24 cellular contexts compared by ENCODE assay signal in genomic region chr16:57366544-57367040, GRCh38. TPM values are rescaled to one million over a fixed set of nuclear protein-coding genes. Genes with fewer than 3 reads are reported as not detected.
DNase-seq lines count a peak whose midpoint lies in the region; ATAC-seq, FAIRE-seq and TF ChIP-seq lines count a peak whose summit lies in the region.
"Had no signal": no experiment of that assay in that cellular context is flagged by ENCODE, and none has a peak within 500 bp of the region (broad histone marks: within the 10 kb centered on the region; RNA-seq: fewer than 3 reads in every experiment).

No MANE protein-coding gene starts in this region.

- no peak overlapping the region; the same call in 1 of the 2 replicates for H3K4me2 ChIP-seq in HepG2 (ENCODE audit: low read depth, low read length)
- H3K4me2 ChIP-seq in OCI-LY3 (ENCODE audit: low read length), result no peak overlapping the region
- H3K4me2 ChIP-seq in Karpas-422 (ENCODE audit: low read depth, low read length, poor library complexity, severe bottlenecking), result no peak overlapping the region

- H3K27me3 ChIP-seq in HepG2 (ENCODE audit: control insufficient read depth in 1 of 2, insufficient read depth in 2 of 2, low read length in 2 of 2), result peaks cover 2 to 30% of the 10 kb centered on the region in 2 experiments; a peak in 3 of 5 replicates
- H3K27me3 ChIP-seq in right lobe of liver, result no peaks in the 10 kb centered on the region
- H3K27me3 ChIP-seq in OCI-LY3 (ENCODE audit: low read depth, low read length), result no peaks in the 10 kb centered on the region
- peaks cover 3% of the 10 kb centered on the region; the same call in 1 of the 2 replicates for H3K27me3 ChIP-seq in MG63
- no peaks in the 10 kb centered on the region for H3K27me3 ChIP-seq in Karpas-422 (ENCODE audit: low read length)
- H3K27me3 ChIP-seq: testis had no signal

- POLR2A ChIA-PET in HepG2 (lab: Yijun Ruan, JAX), result no interaction called here

- H3K9me3 ChIP-seq in HepG2 (ENCODE audit: low read length), result no peaks in the 10 kb centered on the region
- no peaks in the 10 kb centered on the region for H3K9me3 ChIP-seq in right lobe of liver
- no peaks in the 10 kb centered on the region for H3K9me3 ChIP-seq in OCI-LY3 (ENCODE audit: insufficient read depth, low read length)
- no peaks in the 10 kb centered on the region; the same call in 1 of the 2 replicates for H3K9me3 ChIP-seq in MG63
- no peaks in the 10 kb centered on the region for H3K9me3 ChIP-seq in Karpas-422 (ENCODE audit: low read length)
- H3K9me3 ChIP-seq: testis had no signal

- CTCF ChIA-PET in HepG2 (lab: Yijun Ruan, JAX; ENCODE audit: low intra/inter-chr PET ratio, low total read pairs), result no interaction called here

- H2AFZ ChIP-seq in HepG2 (ENCODE audit: low read length) (no peak overlapping the region), OCI-LY3 (ENCODE audit: low read depth, low read length) (no peak overlapping the region), Karpas-422 (ENCODE audit: low read length) (no peak overlapping the region)

- TF ChIP-seq RAD21 in HepG2 (CRISPR knock-in tag; IDR thresholded peaks at IDR 0.05), result no peak

- in situ Hi-C loops in HepG2 (cut with HindIII; ENCODE audit: extremely low pct_ligation_motif_present, low pct_unique_long_range_greater_than_20kb), result no loop called here

- H4K20me1 ChIP-seq in HepG2 (ENCODE audit: insufficient read depth, low read length), result no peaks in the 10 kb centered on the region
- peaks cover 19% of the 10 kb centered on the region for H4K20me1 ChIP-seq in OCI-LY3 (ENCODE audit: insufficient read depth, low read length)
- no peaks in the 10 kb centered on the region for H4K20me1 ChIP-seq in Karpas-422 (ENCODE audit: insufficient read depth, low read depth, low read length)

- no peak overlapping the region for H3K4me3 ChIP-seq in HepG2 (replicated peaks in 1 of 3; ENCODE audit: insufficient read depth in 1 of 3, low read depth in 2 of 3, low read length in 3 of 3)
- no peak overlapping the region for H3K4me3 ChIP-seq in right lobe of liver
- H3K4me3 ChIP-seq in OCI-LY3 (ENCODE audit: low read length), result no peak overlapping the region
- no peak overlapping the region for H3K4me3 ChIP-seq in fibroblast of pulmonary artery (replicated peaks; ENCODE audit: low read depth, low read length)
- no peak overlapping the region for H3K4me3 ChIP-seq in foreskin fibroblast (ENCODE audit: low read depth in 1 of 2, low read length in 2 of 2)
- H3K4me3 ChIP-seq in MG63, result no peak overlapping the region
- H3K4me3 ChIP-seq in Karpas-422 (ENCODE audit: low read length), result no peak overlapping the region
- H3K4me3 ChIP-seq: testis had no signal

- no peak for TF ChIP-seq EP300 in HepG2 (IDR thresholded peaks at IDR 0.05; ENCODE audit: low read depth in 2 of 2, low read length in 2 of 2)
- TF ChIP-seq EP300 in HepG2 (CRISPR knock-in tag; IDR thresholded peaks at IDR 0.05; ENCODE audit: borderline replicate concordance), result no peak

- H3K9me2 ChIP-seq in Karpas-422 (replicated peaks; ENCODE audit: insufficient read depth, low read length), result no peaks in the 10 kb centered on the region

- no TSS peak for BruUV-seq in HepG2 (replicated peaks; lab: Mats Ljungman, UMichigan)

- WGBS in HepG2 (ENCODE audit: low lambda C conversion rate), result 21% methylated on average over 6 of the region's 6 CpGs
- WGBS in right lobe of liver (ENCODE audit: insufficient coverage, low coverage, low lambda C conversion rate, missing lambda C conversion rate), result 29% methylated on average over 4 of the region's 6 CpGs

- H3K36me3 ChIP-seq in HepG2 (replicated peaks in 1 of 2; ENCODE audit: control insufficient read depth in 1 of 2, insufficient read depth in 2 of 2, low read length in 2 of 2), result no peaks in the 10 kb centered on the region
- no peaks in the 10 kb centered on the region for H3K36me3 ChIP-seq in right lobe of liver
- peaks cover 30% of the 10 kb centered on the region for H3K36me3 ChIP-seq in OCI-LY3 (replicated peaks; ENCODE audit: low read depth, low read length)
- no peaks in the 10 kb centered on the region for H3K36me3 ChIP-seq in MG63
- no peaks in the 10 kb centered on the region for H3K36me3 ChIP-seq in Karpas-422 (ENCODE audit: insufficient read depth, low read length)

- peak; percentile 21 for ATAC-seq in HepG2
- ATAC-seq in right lobe of liver, result no peak

- H3K27ac ChIP-seq in HepG2 (ENCODE audit: extremely low read length, insufficient read depth, low read length) (no peak overlapping the region), right lobe of liver (no peak overlapping the region), OCI-LY3 (ENCODE audit: low read length) (0 out of 2 replicates have a peak overlapping the region, but pooled peaks have one; percentile 10), Karpas-422 (ENCODE audit: low read length) (no peak overlapping the region)
- H3K27ac ChIP-seq: testis had no signal

- TF ChIP-seq POLR2A in HepG2 (IDR thresholded peaks at IDR 0.05; ENCODE audit: insufficient read depth in 1 of 2, low read depth in 2 of 2, low read length in 2 of 2), result no peak
- TF ChIP-seq POLR2A in right lobe of liver (IDR thresholded peaks at IDR 0.05), result no peak

- H3K79me2 ChIP-seq in HepG2 (ENCODE audit: insufficient read depth, low read length) (no peaks in the 10 kb centered on the region), OCI-LY3 (ENCODE audit: low read length) (peaks cover 7% of the 10 kb centered on the region), Karpas-422 (ENCODE audit: low read length) (no peaks in the 10 kb centered on the region)

- H3K9ac ChIP-seq in HepG2 (ENCODE audit: insufficient read depth, low read depth, low read length) (no peak overlapping the region), OCI-LY3 (ENCODE audit: low read length) (no peak overlapping the region), Karpas-422 (ENCODE audit: low read length) (no peak overlapping the region)

- DNase-seq in HepG2 (ENCODE audit: low spot score) (no peak), right lobe of liver (no peak), fibroblast of pulmonary artery (ENCODE audit: low read depth) (peak; percentile 56), foreskin fibroblast (no peak), MG63 (no peak), Karpas-422 (no peak), NAMALWA (ENCODE audit: low spot score) (no peak)
- DNase-seq: activated CD4-positive, alpha-beta T cell treated with anti-CD3 and anti-CD28 coated beads for 48 hours; activated gamma-delta T cell; amniotic stem cell; caudate nucleus; CD4-positive, alpha-beta T cell; DMS53; NCI-H1417 treated with DMSO at 0.1 percent for 48 hours; testis had no signal

- peaks cover 42% of the 10 kb centered on the region for H3K4me1 ChIP-seq in HepG2 (ENCODE audit: insufficient read depth, low read length)
- H3K4me1 ChIP-seq in right lobe of liver, result peaks cover 0 to 15% (median 7%) of the 10 kb centered on the region in 4 donors
- H3K4me1 ChIP-seq in OCI-LY3 (ENCODE audit: low read length), result peaks cover 22% of the 10 kb centered on the region
- H3K4me1 ChIP-seq in Karpas-422 (ENCODE audit: low read length), result no peaks in the 10 kb centered on the region

- TF ChIP-seq CTCF in HepG2 (CRISPR knock-in tag; IDR thresholded peaks at IDR 0.05), result no peak
- TF ChIP-seq CTCF in right lobe of liver (IDR thresholded peaks at IDR 0.05), result no peak
- no peak for TF ChIP-seq CTCF in OCI-LY3 (IDR thresholded peaks at IDR 0.05; ENCODE audit: low read depth, low read length)
- TF ChIP-seq CTCF in fibroblast of pulmonary artery (IDR thresholded peaks at IDR 0.05; ENCODE audit: low read length, missing control alignments), result no peak
- no peak for TF ChIP-seq CTCF in foreskin fibroblast (IDR thresholded peaks at IDR 0.05; ENCODE audit: low read depth, low read length)

- FAIRE-seq in HepG2 (lab: Jason Lieb, UNC), result no peak
- FAIRE-seq: frontal cortex, GM18507, HTR-8/SVneo had no signal

- intact Hi-C loops in HepG2 (cut with micrococcal nuclease; ENCODE audit: unreplicated experiment) (no loop called here), right lobe of liver (cut with DNase I) (no loop called here)

RNA-seq across cellular contexts. Expression of gene CX3CL1, which starts 5.7 kb away (rescaled TPM):
- total RNA-seq in HepG2 (2016; rRNA removed; fragmentation: Illumina TruSeq; extraction: Trizol), result 23.4 and 57.3 TPM in 2 replicates
- 7.3 and 8.2 TPM in 2 replicates for total RNA-seq in HepG2 (2016; cell fraction: cytosol; rRNA removed; fragmentation: Illumina TruSeq; extraction: Trizol; ENCODE audit: low read depth)
- 21.6 and 59.9 TPM in 2 replicates for total RNA-seq in HepG2 (2016; cell fraction: insoluble cytoplasmic fraction; rRNA removed; fragmentation: Illumina TruSeq; extraction: Trizol)
- total RNA-seq in HepG2 (2016; cell fraction: membrane; rRNA removed; fragmentation: Illumina TruSeq; extraction: Trizol), result 22.2 and 22.7 TPM in 2 replicates
- 62.3 and 70.4 TPM in 2 replicates for total RNA-seq in HepG2 (2016; cell fraction: nucleus; rRNA removed; fragmentation: Illumina TruSeq; extraction: Trizol)
- polyA plus RNA-seq in HepG2 (2011; rRNA removed), result 60.8 and 96.8 TPM in 2 replicates
- polyA plus RNA-seq in HepG2 (2011; cell fraction: cytosol; rRNA removed), result 56.4 and 56.5 TPM in 2 replicates
- polyA plus RNA-seq in HepG2 (2011; cell fraction: nucleus; rRNA removed), result 79.9 and 86.1 TPM in 2 replicates
- polyA plus RNA-seq in HepG2 (2012), result 41.7 and 72.2 TPM in 2 replicates
- 7.2 and 7.4 TPM in 2 replicates for polyA plus RNA-seq in HepG2 (2016; cell fraction: cytosol; fragmentation: Illumina TruSeq; extraction: Trizol; ENCODE audit: low read depth)
- polyA plus RNA-seq in HepG2 (2016; cell fraction: insoluble cytoplasmic fraction; fragmentation: Illumina TruSeq; extraction: Trizol; ENCODE audit: low read depth), result 27.9 and 36.9 TPM in 2 replicates
- 15.0 and 15.2 TPM in 2 replicates for polyA plus RNA-seq in HepG2 (2016; cell fraction: membrane; fragmentation: Illumina TruSeq; extraction: Trizol; ENCODE audit: low read depth)
- polyA plus RNA-seq in HepG2 (2016; cell fraction: nucleus; fragmentation: Illumina TruSeq; extraction: Trizol; ENCODE audit: insufficient read depth, low read depth), result 134 and 147 TPM in 2 replicates
- 0.19 and 92.7 TPM in 2 replicates for polyA minus RNA-seq in HepG2 (2011; rRNA and poly(A)+ RNA removed; ENCODE audit: low replicate concordance)
- 36.8 and 44.2 TPM in 2 replicates for polyA minus RNA-seq in HepG2 (2011; cell fraction: cytosol; rRNA and poly(A)+ RNA removed)
- 38.0 and 38.2 TPM in 2 replicates for polyA minus RNA-seq in HepG2 (2011; cell fraction: nucleus; rRNA and poly(A)+ RNA removed)
- total RNA-seq in right lobe of liver, result 10 to 100 TPM in 3 of 6 experiments, 1 to 10 TPM in 3; 3.3 to 20.5 (median 9.8) TPM
- total RNA-seq in MG63 (2014; rRNA removed; shearing (Covaris generic); ENCODE audit: low replicate concordance), result not detected in 2 replicates
- total RNA-seq in Karpas-422 (2014; rRNA removed; shearing (Covaris generic); ENCODE audit: low replicate concordance), result not detected in 2 replicates
- total RNA-seq: CD4-positive, alpha-beta T cell; LHCN-M2; osteoblast had no signal

RNA-seq across cellular contexts. Expression of gene CCL22, which starts 8.0 kb away (rescaled TPM):
- total RNA-seq in HepG2 (2016; rRNA removed; fragmentation: Illumina TruSeq; extraction: Trizol) (0.06 TPM in 1 of 2 replicates, not detected in the other), right lobe of liver (under 1 TPM in 2 of 6 experiments, not detected in 4; 0.12 to 0.16 TPM)
- total RNA-seq in HepG2 (2016; cell fraction: cytosol; rRNA removed; fragmentation: Illumina TruSeq; extraction: Trizol; ENCODE audit: low read depth), result not detected in 2 replicates
- 0.06 and 0.09 TPM in 2 replicates for total RNA-seq in HepG2 (2016; cell fraction: insoluble cytoplasmic fraction; rRNA removed; fragmentation: Illumina TruSeq; extraction: Trizol)
- not detected in 2 replicates for total RNA-seq in HepG2 (2016; cell fraction: membrane; rRNA removed; fragmentation: Illumina TruSeq; extraction: Trizol)
- total RNA-seq in HepG2 (2016; cell fraction: nucleus; rRNA removed; fragmentation: Illumina TruSeq; extraction: Trizol), result 0.16 TPM in 1 of 2 replicates, not detected in the other
- polyA plus RNA-seq in HepG2 (2011; rRNA removed), result 0.04 TPM in 1 of 2 replicates, not detected in the other
- 0.01 and 0.04 TPM in 2 replicates for polyA plus RNA-seq in HepG2 (2011; cell fraction: cytosol; rRNA removed)
- polyA plus RNA-seq in HepG2 (2011; cell fraction: nucleus; rRNA removed), result 0.03 TPM in 1 of 2 replicates, not detected in the other
- 0.04 TPM in 1 of 2 replicates, not detected in the other for polyA plus RNA-seq in HepG2 (2012)
- 0.05 TPM in 1 of 2 replicates, not detected in the other for polyA plus RNA-seq in HepG2 (2016; cell fraction: cytosol; fragmentation: Illumina TruSeq; extraction: Trizol; ENCODE audit: low read depth)
- polyA plus RNA-seq in HepG2 (2016; cell fraction: insoluble cytoplasmic fraction; fragmentation: Illumina TruSeq; extraction: Trizol; ENCODE audit: low read depth), result 0.17 TPM in 1 of 2 replicates, not detected in the other
- 0.06 TPM in 1 of 2 replicates, not detected in the other for polyA plus RNA-seq in HepG2 (2016; cell fraction: membrane; fragmentation: Illumina TruSeq; extraction: Trizol; ENCODE audit: low read depth)
- 0.25 TPM in 1 of 2 replicates, not detected in the other for polyA plus RNA-seq in HepG2 (2016; cell fraction: nucleus; fragmentation: Illumina TruSeq; extraction: Trizol; ENCODE audit: insufficient read depth, low read depth)
- 0.07 TPM in 1 of 2 replicates, not detected in the other for polyA minus RNA-seq in HepG2 (2011; rRNA and poly(A)+ RNA removed; ENCODE audit: low replicate concordance)
- polyA minus RNA-seq in HepG2 (2011; cell fraction: cytosol; rRNA and poly(A)+ RNA removed), result not detected in 2 replicates
- polyA minus RNA-seq in HepG2 (2011; cell fraction: nucleus; rRNA and poly(A)+ RNA removed), result not detected in 2 replicates
- total RNA-seq in MG63 (2014; rRNA removed; shearing (Covaris generic); ENCODE audit: low replicate concordance), result not detected in 2 replicates
- total RNA-seq in Karpas-422 (2014; rRNA removed; shearing (Covaris generic); ENCODE audit: low replicate concordance), result not detected in 2 replicates
- total RNA-seq: CD4-positive, alpha-beta T cell; epithelial cell of proximal tubule; frontal cortex; kidney epithelial cell; LHCN-M2; osteoblast; testis had no signal
- polyA plus RNA-seq: AG04450 had no signal

RNA-seq across cellular contexts. Expression of gene CCL17, which starts 38.0 kb away (rescaled TPM):
- total RNA-seq in HepG2 (2016; rRNA removed; fragmentation: Illumina TruSeq; extraction: Trizol) (not detected in 2 replicates), right lobe of liver (not detected)
- not detected in 2 replicates for total RNA-seq in HepG2 (2016; cell fraction: cytosol; rRNA removed; fragmentation: Illumina TruSeq; extraction: Trizol; ENCODE audit: low read depth)
- not detected in 2 replicates for total RNA-seq in HepG2 (2016; cell fraction: insoluble cytoplasmic fraction; rRNA removed; fragmentation: Illumina TruSeq; extraction: Trizol)
- not detected in 2 replicates for total RNA-seq in HepG2 (2016; cell fraction: membrane; rRNA removed; fragmentation: Illumina TruSeq; extraction: Trizol)
- not detected in 2 replicates for total RNA-seq in HepG2 (2016; cell fraction: nucleus; rRNA removed; fragmentation: Illumina TruSeq; extraction: Trizol)
- polyA plus RNA-seq in HepG2 (2011; rRNA removed), result not detected in 2 replicates
- not detected in 2 replicates for polyA plus RNA-seq in HepG2 (2011; cell fraction: cytosol; rRNA removed)
- not detected in 2 replicates for polyA plus RNA-seq in HepG2 (2011; cell fraction: nucleus; rRNA removed)
- not detected in 2 replicates for polyA plus RNA-seq in HepG2 (2012)
- polyA plus RNA-seq in HepG2 (2016; cell fraction: cytosol; fragmentation: Illumina TruSeq; extraction: Trizol; ENCODE audit: low read depth), result not detected in 2 replicates
- not detected in 2 replicates for polyA plus RNA-seq in HepG2 (2016; cell fraction: insoluble cytoplasmic fraction; fragmentation: Illumina TruSeq; extraction: Trizol; ENCODE audit: low read depth)
- not detected in 2 replicates for polyA plus RNA-seq in HepG2 (2016; cell fraction: membrane; fragmentation: Illumina TruSeq; extraction: Trizol; ENCODE audit: low read depth)
- polyA plus RNA-seq in HepG2 (2016; cell fraction: nucleus; fragmentation: Illumina TruSeq; extraction: Trizol; ENCODE audit: insufficient read depth, low read depth), result not detected in 2 replicates
- not detected in 2 replicates for polyA minus RNA-seq in HepG2 (2011; rRNA and poly(A)+ RNA removed; ENCODE audit: low replicate concordance)
- not detected in 2 replicates for polyA minus RNA-seq in HepG2 (2011; cell fraction: cytosol; rRNA and poly(A)+ RNA removed)
- not detected in 2 replicates for polyA minus RNA-seq in HepG2 (2011; cell fraction: nucleus; rRNA and poly(A)+ RNA removed)
- total RNA-seq in MG63 (2014; rRNA removed; shearing (Covaris generic); ENCODE audit: low replicate concordance), result not detected in 2 replicates
- not detected in 2 replicates for total RNA-seq in Karpas-422 (2014; rRNA removed; shearing (Covaris generic); ENCODE audit: low replicate concordance)
- total RNA-seq: CD4-positive, alpha-beta T cell; epithelial cell of proximal tubule; frontal cortex; kidney epithelial cell; LHCN-M2; osteoblast had no signal
- polyA plus RNA-seq: AG04450 had no signal
